ENCODE assay signal across 22 cellular contexts in the genomic region with DNA sequence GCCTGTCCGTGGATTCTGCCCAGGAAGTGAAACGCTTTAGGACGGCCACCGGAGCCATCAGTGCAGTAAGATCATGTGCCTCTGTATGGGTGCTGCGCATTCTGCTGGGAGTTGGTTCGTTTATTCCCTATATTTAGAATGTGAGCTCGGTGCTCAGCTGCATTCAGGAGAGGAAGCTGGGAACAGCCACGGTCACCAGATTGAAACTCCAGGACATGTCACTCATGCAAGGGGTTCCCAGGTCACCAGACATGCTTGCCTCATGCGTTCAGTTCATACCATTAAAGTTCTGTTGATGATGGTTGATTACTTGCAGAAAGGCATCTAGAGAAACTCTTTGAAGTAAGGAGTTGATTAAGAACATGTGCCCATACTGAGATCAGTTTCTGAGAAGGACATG.
"Had no signal": no experiment of that assay in that cellular context is flagged by ENCODE, and none has a peak within 500 bp of the region (broad histone marks: within the 10 kb centered on the region; RNA-seq: fewer than 3 reads in every experiment).

No MANE protein-coding gene starts in this region.

- DNase-seq: activated CD4-positive, alpha-beta T cell treated with anti-CD3 and anti-CD28 coated beads for 36 hours; activated CD4-positive, alpha-beta T cell treated with anti-CD3 and anti-CD28 coated beads, Interleukin-2, amount 50 U/mL, for 4 hours; activated CD4-positive, CD25-positive, alpha-beta regulatory T cell; activated effector memory CD4-positive, alpha-beta T cell treated with Interleukin-2 at 50 U/mL for 16 hours; activated naive CD4-positive, alpha-beta T cell treated with Interleukin-2 at 50 U/mL for 16 hours; activated T-cell treated with anti-CD3 and anti-CD28 coated beads for 4 hours; aorta; body of pancreas; cerebellar nuclear complex; cortex of kidney; glutamatergic neuron; immature natural killer cell; mesendoderm; mucosa of descending colon; stimulated activated CD4-positive, alpha-beta T cell treated with anti-CD3 and anti-CD28 coated beads, Interleukin-2, amount 100 ng/mL, for 48 hours; stimulated activated naive CD4-positive, alpha-beta T cell treated with Interleukin-2 at 50 U/mL for 16 hours; trophoblast cell; uterus had no signal

- H3K4me3 Mint-ChIP-seq: activated CD4-positive, alpha-beta T cell treated with anti-CD3 and anti-CD28 coated beads for 36 hours; activated naive CD8-positive, alpha-beta T cell; immature natural killer cell; nephron had no signal

- H3K27ac Mint-ChIP-seq: activated CD4-positive, alpha-beta T cell treated with anti-CD3 and anti-CD28 coated beads for 36 hours; activated naive CD8-positive, alpha-beta T cell; immature natural killer cell; nephron had no signal

- H3K4me1 Mint-ChIP-seq: activated CD4-positive, alpha-beta T cell treated with anti-CD3 and anti-CD28 coated beads for 36 hours; immature natural killer cell; nephron had no signal

- H3K36me3 ChIP-seq: uterus had no signal

- H3K4me3 ChIP-seq: body of pancreas, lung, mucosa of descending colon, thoracic aorta, uterus had no signal

- H3K9me3 Mint-ChIP-seq: immature natural killer cell, nephron had no signal

- H3K4me1 ChIP-seq: body of pancreas, uterus had no signal

- H3K27me3 ChIP-seq: body of pancreas, uterus had no signal

- H3K27ac ChIP-seq: body of pancreas, thoracic aorta, uterus had no signal

- H3K9me3 ChIP-seq: body of pancreas, mucosa of descending colon, thoracic aorta, uterus had no signal

- ATAC-seq: activated CD4-positive, alpha-beta T cell treated with anti-CD3 and anti-CD28 coated beads for 36 hours; body of pancreas; mucosa of descending colon had no signal

- H3K27me3 Mint-ChIP-seq: activated CD4-positive, alpha-beta T cell treated with anti-CD3 and anti-CD28 coated beads for 36 hours; activated naive CD8-positive, alpha-beta T cell had no signal
